In genomic region chr11:559712-560304, GRCh38 we compare ENCODE assay signal across 1 cellular context.
TF ChIP-seq lines count a peak whose summit lies in the region.

No MANE protein-coding gene starts in this region.

TF ChIP-seq in HEK293, 187 proteins besides CTCF, POLR2A, EP300 and RAD21 (continued from another document):
- TF ChIP-seq ZNF18 (tag by site-specific recombination; IDR thresholded peaks at IDR 0.05) (no peak), ZSCAN16 (tag by site-specific recombination; IDR thresholded peaks at IDR 0.05) (no peak), ZNF423 (tag by site-specific recombination; IDR thresholded peaks at IDR 0.05) (no peak), ZNF202 (tag by site-specific recombination; IDR thresholded peaks at IDR 0.05; ENCODE audit: borderline replicate concordance) (no peak)
TF ChIP-seq in HEK293: peak in this region for 4.
